ENCODE assay signal across 14 cellular contexts in the genomic region with DNA sequence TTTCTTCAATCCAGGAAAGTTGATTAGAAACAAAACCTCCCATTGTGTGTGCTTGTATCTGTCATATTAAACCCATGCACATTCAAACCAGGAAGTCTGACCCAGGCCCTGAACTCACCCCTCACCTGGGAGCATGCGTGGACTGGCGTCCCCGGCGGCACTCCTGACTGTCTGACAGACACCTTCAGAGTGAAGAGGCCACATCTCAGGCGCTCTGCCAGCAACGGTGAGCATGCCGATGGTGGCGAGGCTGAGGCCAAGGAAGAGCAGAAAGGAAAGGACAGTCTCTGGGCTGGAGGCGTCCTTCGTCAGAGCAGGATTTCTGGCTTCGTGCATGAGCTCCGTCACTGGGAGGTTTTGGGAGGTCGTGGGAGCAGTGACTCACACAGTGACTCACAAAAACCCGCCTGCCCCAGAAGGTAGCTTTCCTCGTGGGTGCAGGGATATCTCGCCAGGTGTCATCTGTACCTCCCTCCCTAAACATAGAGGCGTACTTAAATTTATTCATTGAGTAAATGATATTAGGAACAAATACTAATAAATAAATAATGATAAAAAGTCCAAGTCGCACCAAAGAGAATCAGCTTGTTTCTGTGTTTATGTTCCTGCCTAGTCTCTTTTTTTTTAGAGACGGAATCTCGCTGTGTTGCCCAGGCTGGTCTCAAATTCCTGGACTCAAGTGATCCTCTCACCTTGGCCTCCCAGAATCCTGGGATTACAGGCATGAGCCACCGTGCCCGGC. TPM values are rescaled to one million over a fixed set of nuclear protein-coding genes. Genes with fewer than 3 reads are reported as not detected.
DNase-seq lines count a peak whose midpoint lies in the region; ATAC-seq and TF ChIP-seq lines count a peak whose summit lies in the region.
"Had no signal": no experiment of that assay in that cellular context is flagged by ENCODE, and none has a peak within 500 bp of the region (broad histone marks: within the 10 kb centered on the region; RNA-seq: fewer than 3 reads in every experiment).

No MANE protein-coding gene starts in this region.

- no peak overlapping the region for H3K4me3 ChIP-seq in RWPE2 (ENCODE audit: severe bottlenecking)
- no peak overlapping the region for H3K4me3 ChIP-seq in spleen
- H3K4me3 ChIP-seq: SK-N-MC, vagina had no signal

- peaks cover 16% of the 10 kb centered on the region for H3K36me3 ChIP-seq in RWPE2 (ENCODE audit: low read depth)
- peaks cover 0 to 53% (median 7%) of the 10 kb centered on the region in 6 donors for H3K36me3 ChIP-seq in spleen

- peak; percentile 30 for DNase-seq in activated CD8-positive, alpha-beta memory T cell treated with anti-CD3 and anti-CD28 coated beads, Interleukin-2, amount 50 U/mL, for 4 hours
- DNase-seq in activated CD8-positive, alpha-beta memory T cell treated with anti-CD3 and anti-CD28 coated beads, Interleukin-2, amount 10 ng/mL, durations not matched to agents 7 days and 5 days: no peak
- DNase-seq in RWPE2 (ENCODE audit: low spot score) (no peak), fibroblast of peridontal ligament (ENCODE audit: extremely low read depth) (peak; percentile 9), spleen (peak; percentile 70), NCI-H446 treated with DMSO at 0.1 percent for 48 hours (lab: John Stamatoyannopoulos, UW) (no peak), omental fat pad (ENCODE audit: low spot score) (no peak), CD1c-positive myeloid dendritic cell (ENCODE audit: extremely low spot score) (no peak)
- DNase-seq: activated CD8-positive, alpha-beta memory T cell treated with anti-CD3 and anti-CD28 coated beads for 24 hours; foreskin melanocyte; NCI-H524 treated with DMSO at 0.1 percent for 48 hours had no signal

- no peaks in the 10 kb centered on the region for H3K27me3 Mint-ChIP-seq in activated CD8-positive, alpha-beta memory T cell treated with anti-CD3 and anti-CD28 coated beads, Interleukin-2, amount 10 ng/mL, durations not matched to agents 7 days and 5 days
- H3K27me3 Mint-ChIP-seq: central memory CD8-positive, alpha-beta T cell had no signal

- H3K9me3 ChIP-seq in RWPE2 (ENCODE audit: severe bottlenecking) (no peaks in the 10 kb centered on the region), spleen (no peaks in the 10 kb centered on the region)
- H3K9me3 ChIP-seq: vagina had no signal

- intact Hi-C loops in spleen (cut with DNase I; ENCODE audit: low total_unique reads): loop anchor here (10.0 kb wide), 1 partner anchor 97 kb away; a partner anchor contains a TSS

- no peak for TF ChIP-seq POLR2A in spleen (IDR thresholded peaks at IDR 0.05)

- H3K27me3 ChIP-seq in RWPE2 (ENCODE audit: insufficient read depth, poor library complexity, severe bottlenecking) (no peaks in the 10 kb centered on the region), spleen (replicated peaks in 1 of 7) (no peaks in the 10 kb centered on the region)
- H3K27me3 ChIP-seq: vagina had no signal

- CTCF ChIA-PET in activated CD8-positive, alpha-beta memory T cell treated with anti-CD3 and anti-CD28 coated beads, Interleukin-2, amount 10 ng/mL, durations not matched to agents 7 days and 5 days (lab: Charles Lee): interaction anchor here (0.8 kb wide), 1 partner anchor 104 kb away, joined by 3 read pairs; no protein-coding TSS in a partner anchor

- peaks cover 16% of the 10 kb centered on the region for H3K4me1 Mint-ChIP-seq in activated CD8-positive, alpha-beta memory T cell treated with anti-CD3 and anti-CD28 coated beads, Interleukin-2, amount 10 ng/mL, durations not matched to agents 7 days and 5 days
- H3K4me1 Mint-ChIP-seq: central memory CD8-positive, alpha-beta T cell had no signal

- peaks cover 5% of the 10 kb centered on the region for H3K4me1 ChIP-seq in RWPE2 (ENCODE audit: insufficient read depth, poor library complexity, severe bottlenecking)
- H3K4me1 ChIP-seq in spleen: peaks cover 0 to 17% (median 11%) of the 10 kb centered on the region in 6 donors

- no peak for ATAC-seq in activated CD8-positive, alpha-beta memory T cell treated with anti-CD3 and anti-CD28 coated beads, Interleukin-2, amount 10 ng/mL, durations not matched to agents 7 days and 5 days
- ATAC-seq in RWPE2 (ENCODE audit: low read depth) (peak; percentile 56; the same call in 2 of the 3 replicates), omental fat pad (ENCODE audit: low FRiP score) (no peak)

- H3K9me3 Mint-ChIP-seq in activated CD8-positive, alpha-beta memory T cell treated with anti-CD3 and anti-CD28 coated beads, Interleukin-2, amount 10 ng/mL, durations not matched to agents 7 days and 5 days (ENCODE audit: low read depth): no peaks in the 10 kb centered on the region
- H3K9me3 Mint-ChIP-seq: central memory CD8-positive, alpha-beta T cell had no signal

- H3K27ac ChIP-seq in RWPE2 (ENCODE audit: poor library complexity, severe bottlenecking): no peak overlapping the region
- no peak overlapping the region for H3K27ac ChIP-seq in spleen
- H3K27ac ChIP-seq: SK-N-MC, vagina had no signal

- no peak for TF ChIP-seq CTCF in RWPE2 (IDR thresholded peaks at IDR 0.05; ENCODE audit: poor library complexity, severe bottlenecking)
- TF ChIP-seq CTCF in spleen (IDR thresholded peaks at IDR 0.05 in 8 of 11, conservative IDR thresholded peaks at IDR 0.05 in 3 of 11): no peak
- TF ChIP-seq CTCF in omental fat pad (IDR thresholded peaks at IDR 0.05): no peak

- H3K27ac Mint-ChIP-seq in activated CD8-positive, alpha-beta memory T cell treated with anti-CD3 and anti-CD28 coated beads, Interleukin-2, amount 10 ng/mL, durations not matched to agents 7 days and 5 days: no peak overlapping the region

- WGBS in spleen, 5 donors: 89 to 92% (median 91%) methylated on average over 22 of the region's 22 CpGs

- H3K4me3 Mint-ChIP-seq in activated CD8-positive, alpha-beta memory T cell treated with anti-CD3 and anti-CD28 coated beads, Interleukin-2, amount 10 ng/mL, durations not matched to agents 7 days and 5 days: no peak overlapping the region
- H3K4me3 Mint-ChIP-seq: central memory CD8-positive, alpha-beta T cell had no signal

- H3K36me3 Mint-ChIP-seq in activated CD8-positive, alpha-beta memory T cell treated with anti-CD3 and anti-CD28 coated beads, Interleukin-2, amount 10 ng/mL, durations not matched to agents 7 days and 5 days: peaks cover 5% of the 10 kb centered on the region

RNA-seq across cellular contexts. Expression of a gene that starts 13.5 kb away (rescaled TPM):
- total RNA-seq in activated CD8-positive, alpha-beta memory T cell treated with anti-CD3 and anti-CD28 coated beads, Interleukin-2, amount 10 ng/mL, durations not matched to agents 7 days and 5 days: 10 to 100 TPM; 14.9 to 15.2 TPM
- total RNA-seq in spleen: 10 to 100 TPM in 6 of 7 donors, 1 to 10 TPM in 1; 7.1 to 17.1 (median 13.2) TPM
- polyA plus RNA-seq in spleen: 1 to 10 TPM; 1.2 to 4.4 (median 2.2) TPM
- 10 to 100 TPM in 3 of 4 donors, 1 to 10 TPM in 1; 6.6 to 14.3 (median 12.8) TPM for total RNA-seq in omental fat pad

RNA-seq across cellular contexts. Expression of a gene that starts 16.9 kb away (rescaled TPM):
- total RNA-seq in activated CD8-positive, alpha-beta memory T cell treated with anti-CD3 and anti-CD28 coated beads, Interleukin-2, amount 10 ng/mL, durations not matched to agents 7 days and 5 days: 10 to 100 TPM; 41.5 to 43.5 TPM
- total RNA-seq in spleen: 10 to 100 TPM; 25.3 to 37.3 (median 32.2) TPM
- polyA plus RNA-seq in spleen: 10 to 100 TPM; 26.6 to 50.9 (median 48.9) TPM
- 10 to 100 TPM; 22.7 to 33.1 (median 26.3) TPM for total RNA-seq in omental fat pad

RNA-seq across cellular contexts. Expression of a gene that starts 52.7 kb away (rescaled TPM):
- 100 to 1,000 TPM; 101 to 104 TPM for total RNA-seq in activated CD8-positive, alpha-beta memory T cell treated with anti-CD3 and anti-CD28 coated beads, Interleukin-2, amount 10 ng/mL, durations not matched to agents 7 days and 5 days
- total RNA-seq in spleen (10 to 100 TPM; 33.3 to 47.4 (median 42.3) TPM), omental fat pad (10 to 100 TPM in 3 of 4 donors, 1 to 10 TPM in 1; 4.7 to 25.9 (median 21.6) TPM)
- polyA plus RNA-seq in spleen: 10 to 100 TPM; 21.2 to 22.4 (median 21.6) TPM

RNA-seq across cellular contexts. Expression of a gene that starts 59.5 kb away (rescaled TPM):
- total RNA-seq in activated CD8-positive, alpha-beta memory T cell treated with anti-CD3 and anti-CD28 coated beads, Interleukin-2, amount 10 ng/mL, durations not matched to agents 7 days and 5 days: 10 to 100 TPM; 19.9 to 31.7 TPM
- total RNA-seq in spleen (100 to 1,000 TPM in 2 of 7 donors, 10 to 100 TPM in 5; 62.6 to 158 (median 86.0) TPM), omental fat pad (10 to 100 TPM; 21.5 to 62.6 (median 29.3) TPM)
- 10 to 100 TPM; 11.9 to 33.0 (median 13.1) TPM for polyA plus RNA-seq in spleen

Comparison
In these comparisons a context has a peak if more than half of its experiments do, and no peak if none do; other contexts are left out.
1. DNase-seq: peak in activated CD8-positive, alpha-beta memory T cell treated with anti-CD3 and anti-CD28 coated beads, Interleukin-2, amount 50 U/mL, for 4 hours (single experiment), fibroblast of peridontal ligament (single experiment) and spleen (single experiment); none in activated CD8-positive, alpha-beta memory T cell treated with anti-CD3 and anti-CD28 coated beads, Interleukin-2, amount 10 ng/mL, durations not matched to agents 7 days and 5 days (single experiment), RWPE2 (single experiment), NCI-H446 treated with DMSO at 0.1 percent for 48 hours (single experiment), omental fat pad (single experiment) and CD1c-positive myeloid dendritic cell (single experiment).